In the genomic region with DNA sequence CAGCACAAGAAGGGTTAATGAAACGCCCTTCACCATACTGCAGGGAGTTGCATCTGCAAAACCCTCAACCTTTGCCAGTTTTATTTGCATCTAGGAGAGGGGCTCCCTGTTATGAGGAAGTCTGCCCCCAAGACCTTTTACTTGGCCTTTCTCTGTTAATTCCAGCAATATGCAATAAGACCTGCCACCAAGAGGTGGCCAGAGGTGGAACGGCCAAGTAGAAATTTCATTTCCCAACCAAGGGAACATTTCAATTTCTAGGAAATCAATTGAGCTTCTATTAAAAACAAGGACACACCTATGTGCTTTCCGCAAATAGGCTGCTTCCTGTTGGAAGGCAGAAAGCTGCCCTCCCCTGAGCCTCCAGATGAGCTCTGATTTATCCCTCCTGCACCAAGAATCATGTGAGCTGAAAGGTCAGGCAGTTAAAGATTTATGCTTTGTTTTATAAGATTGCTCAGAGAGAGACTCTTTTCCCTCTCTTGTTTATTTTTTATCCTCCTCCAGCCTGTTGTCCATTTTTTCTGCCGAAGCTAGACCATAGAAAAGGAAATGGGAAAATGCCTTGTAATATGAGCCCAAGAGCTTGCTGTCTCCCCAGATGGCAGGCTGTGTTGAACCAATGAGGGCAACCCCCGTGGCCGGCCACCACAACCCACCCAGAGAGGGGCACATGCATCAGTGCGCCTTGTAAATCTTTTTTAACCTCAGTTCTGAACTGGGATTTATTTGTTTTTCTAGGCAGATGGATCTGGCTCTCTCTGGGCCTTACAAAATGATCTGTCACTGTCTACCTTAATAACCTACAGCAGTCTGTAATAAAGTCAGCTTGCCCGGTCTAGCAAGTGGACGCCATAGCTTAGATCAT, we compare ENCODE assay signal across 1 cellular context.
TF ChIP-seq lines count a peak whose summit lies in the region.

No MANE protein-coding gene starts in this region.

TF ChIP-seq in IMR-90, 13 proteins besides CTCF, POLR2A, EP300 and RAD21 (continued from another document):
- no peak for TF ChIP-seq RCOR1 (IDR thresholded peaks at IDR 0.05; ENCODE audit: insufficient replicate concordance, low read length)
- TF ChIP-seq, protein P1, sequence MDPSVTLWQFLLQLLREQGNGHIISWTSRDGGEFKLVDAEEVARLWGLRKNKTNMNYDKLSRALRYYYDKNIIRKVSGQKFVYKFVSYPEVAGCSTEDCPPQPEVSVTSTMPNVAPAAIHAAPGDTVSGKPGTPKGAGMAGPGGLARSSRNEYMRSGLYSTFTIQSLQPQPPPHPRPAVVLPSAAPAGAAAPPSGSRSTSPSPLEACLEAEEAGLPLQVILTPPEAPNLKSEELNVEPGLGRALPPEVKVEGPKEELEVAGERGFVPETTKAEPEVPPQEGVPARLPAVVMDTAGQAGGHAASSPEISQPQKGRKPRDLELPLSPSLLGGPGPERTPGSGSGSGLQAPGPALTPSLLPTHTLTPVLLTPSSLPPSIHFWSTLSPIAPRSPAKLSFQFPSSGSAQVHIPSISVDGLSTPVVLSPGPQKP (IDR thresholded peaks at IDR 0.05; ENCODE audit: borderline replicate concordance, low read depth, low read length): no peak
